ENCODE assay signal across 1 cellular context in genomic region chr20:58650776-58651547, GRCh38.
TF ChIP-seq lines count a peak whose summit lies in the region.

STX16 (plus strand) TSS chr20:58651283; CDS start chr20:58652007, 724 bp downstream.

TF ChIP-seq in HepG2, 621 proteins besides CTCF, POLR2A, EP300 and RAD21 (continued from another document and continues in another):
- TF ChIP-seq ZHX1 (CRISPR knock-in tag; IDR thresholded peaks at IDR 0.05; ENCODE audit: low read depth), result peak; percentile 98
- peak; percentile 83 for TF ChIP-seq SKIL (CRISPR knock-in tag; IDR thresholded peaks at IDR 0.05; ENCODE audit: borderline replicate concordance)
- peak; percentile 98 for TF ChIP-seq ZNF251 (CRISPR knock-in tag; IDR thresholded peaks at IDR 0.05)
- peak; percentile 100 for TF ChIP-seq GABPB1 (CRISPR knock-in tag; IDR thresholded peaks at IDR 0.05)
- TF ChIP-seq ZNF660 (CRISPR knock-in tag; IDR thresholded peaks at IDR 0.05; ENCODE audit: borderline replicate concordance, low read depth), result no peak
- no peak; the same call in 1 of the 2 replicates for TF ChIP-seq ETS1 (CRISPR knock-in tag; IDR thresholded peaks at IDR 0.05)
- peak; percentile 32 to 68; a peak in 3 of 4 replicates for TF ChIP-seq MAFK (conservative IDR thresholded peaks at IDR 0.05 in 1 of 2, IDR thresholded peaks at IDR 0.05 in 1 of 2; ENCODE audit: low read length in 2 of 2)
- TF ChIP-seq NR2F6 (IDR thresholded peaks at IDR 0.05), result 0 out of 2 replicates have a peak, but pooled peaks have one; percentile 48
- peak; percentile 93 for TF ChIP-seq NR2F6 (CRISPR knock-in tag; IDR thresholded peaks at IDR 0.05)
- TF ChIP-seq GMEB1 (CRISPR knock-in tag; IDR thresholded peaks at IDR 0.05; ENCODE audit: borderline replicate concordance), result peak; percentile 93
- peak; percentile 100 for TF ChIP-seq POGZ (CRISPR knock-in tag; IDR thresholded peaks at IDR 0.05)
- TF ChIP-seq BHLHE40 (IDR thresholded peaks at IDR 0.05; ENCODE audit: low read length), result peak; percentile 93
- TF ChIP-seq ARNT2 (CRISPR knock-in tag; IDR thresholded peaks at IDR 0.05; ENCODE audit: low read depth), result peak; percentile 100
- TF ChIP-seq FLYWCH1 (CRISPR knock-in tag; IDR thresholded peaks at IDR 0.05), result peak; percentile 98
- peak; percentile 99 for TF ChIP-seq ZBTB10 (CRISPR knock-in tag; IDR thresholded peaks at IDR 0.05; ENCODE audit: borderline replicate concordance)
- TF ChIP-seq DZIP1 (CRISPR knock-in tag; IDR thresholded peaks at IDR 0.05), result peak; percentile 78
- TF ChIP-seq ZNF678 (CRISPR knock-in tag; IDR thresholded peaks at IDR 0.05), result peak; percentile 94; the same call in 1 of the 2 replicates
- peak; percentile 100 for TF ChIP-seq ZNF639 (CRISPR knock-in tag; conservative IDR thresholded peaks at IDR 0.05)
- no peak for TF ChIP-seq SMARCC2 (IDR thresholded peaks at IDR 0.05)
- peak; percentile 98 for TF ChIP-seq ZNF576 (CRISPR knock-in tag; IDR thresholded peaks at IDR 0.05)
- TF ChIP-seq ZNF350 (CRISPR knock-in tag; IDR thresholded peaks at IDR 0.05; ENCODE audit: borderline replicate concordance, low read depth), result peak; percentile 100
- peak; percentile 96 for TF ChIP-seq ELF3 (CRISPR knock-in tag; IDR thresholded peaks at IDR 0.05)
- peak; percentile 42; the same call in 1 of the 2 replicates for TF ChIP-seq NFE2 (CRISPR knock-in tag; IDR thresholded peaks at IDR 0.05)
- peak; percentile 98 for TF ChIP-seq ZNF354B (CRISPR knock-in tag; IDR thresholded peaks at IDR 0.05)
- TF ChIP-seq AGO1 (IDR thresholded peaks at IDR 0.05; ENCODE audit: low read depth, low read length, poor library complexity, severe bottlenecking), result peak; percentile 96
- TF ChIP-seq ZZZ3 (CRISPR knock-in tag; IDR thresholded peaks at IDR 0.05; ENCODE audit: borderline replicate concordance), result peak; percentile 100
- TF ChIP-seq STAT6 (CRISPR knock-in tag; IDR thresholded peaks at IDR 0.05; ENCODE audit: borderline replicate concordance), result peak; percentile 97; the same call in 1 of the 2 replicates
- TF ChIP-seq THAP9 (CRISPR knock-in tag; IDR thresholded peaks at IDR 0.05; ENCODE audit: borderline replicate concordance), result peak; percentile 99
- peak; percentile 90; the same call in 1 of the 2 replicates for TF ChIP-seq NFE2L1 (CRISPR knock-in tag; IDR thresholded peaks at IDR 0.05; ENCODE audit: borderline replicate concordance)
- TF ChIP-seq ZNF24 (IDR thresholded peaks at IDR 0.05), result peak; percentile 88
- TF ChIP-seq MAFG (CRISPR knock-in tag; IDR thresholded peaks at IDR 0.05), result no peak
- peak; percentile 98 for TF ChIP-seq ZNF446 (CRISPR knock-in tag; IDR thresholded peaks at IDR 0.05)
- TF ChIP-seq ZNF781 (CRISPR knock-in tag; IDR thresholded peaks at IDR 0.05; ENCODE audit: borderline replicate concordance, not compliant biosample characterization), result peak; percentile 97
- TF ChIP-seq KDM3A (CRISPR knock-in tag; IDR thresholded peaks at IDR 0.05; ENCODE audit: low read depth), result peak; percentile 100
- TF ChIP-seq ZNF543 (CRISPR knock-in tag; IDR thresholded peaks at IDR 0.05), result peak; percentile 100
